ENCODE assay signal across 1 cellular context in the genomic region with DNA sequence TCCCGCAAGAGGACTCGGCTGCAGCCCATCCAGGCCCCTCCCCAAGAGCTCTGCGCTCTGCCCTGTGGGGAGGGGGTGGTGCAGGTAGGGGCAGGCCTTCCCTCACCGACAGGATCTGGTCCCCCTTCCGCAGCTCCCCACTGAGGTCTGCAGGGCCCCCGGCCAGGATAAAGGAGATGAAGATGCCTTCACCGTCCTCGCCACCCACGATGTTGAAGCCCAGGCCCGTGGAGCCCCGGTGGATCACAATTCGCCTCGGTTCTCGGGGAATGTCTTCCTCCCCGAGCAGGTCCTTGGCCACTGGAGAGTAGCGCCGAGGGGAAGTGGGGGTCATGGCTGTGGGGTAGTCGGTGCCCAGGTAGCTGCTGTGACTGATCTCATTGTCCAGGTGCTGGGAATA.
TF ChIP-seq lines count a peak whose summit lies in the region.

No MANE protein-coding gene starts in this region.

TF ChIP-seq in HepG2, 621 proteins besides CTCF, POLR2A, EP300 and RAD21:
- TF ChIP-seq ZFP36L2 (CRISPR knock-in tag; IDR thresholded peaks at IDR 0.05) (no peak), MLXIP (CRISPR knock-in tag; IDR thresholded peaks at IDR 0.05; ENCODE audit: borderline replicate concordance) (no peak), TSC22D2 (CRISPR knock-in tag; IDR thresholded peaks at IDR 0.05; ENCODE audit: borderline replicate concordance) (no peak), ZNF225 (CRISPR knock-in tag; IDR thresholded peaks at IDR 0.05) (no peak), SATB2 (CRISPR knock-in tag; IDR thresholded peaks at IDR 0.05) (no peak), SMAD1 (CRISPR knock-in tag; IDR thresholded peaks at IDR 0.05; ENCODE audit: borderline replicate concordance, low read depth) (no peak), SALL1 (CRISPR knock-in tag; IDR thresholded peaks at IDR 0.05) (no peak), ZKSCAN1 (IDR thresholded peaks at IDR 0.05; ENCODE audit: low read length) (no peak), ZNF598 (CRISPR knock-in tag; IDR thresholded peaks at IDR 0.05; ENCODE audit: borderline replicate concordance) (no peak), ATF7-NPFF (CRISPR knock-in tag; IDR thresholded peaks at IDR 0.05; ENCODE audit: low read depth) (no peak), POGZ (CRISPR knock-in tag; IDR thresholded peaks at IDR 0.05) (no peak), KLF6 (CRISPR knock-in tag; IDR thresholded peaks at IDR 0.05) (no peak), ZNF761 (CRISPR knock-in tag; conservative IDR thresholded peaks at IDR 0.05) (no peak), ZNF326 (CRISPR knock-in tag; IDR thresholded peaks at IDR 0.05; ENCODE audit: borderline replicate concordance) (no peak), ZNF552 (CRISPR knock-in tag; IDR thresholded peaks at IDR 0.05; ENCODE audit: borderline replicate concordance) (no peak), DPF2 (CRISPR knock-in tag; IDR thresholded peaks at IDR 0.05; ENCODE audit: borderline replicate concordance, low read depth) (no peak), ZNF275 (CRISPR knock-in tag; IDR thresholded peaks at IDR 0.05; ENCODE audit: borderline replicate concordance) (no peak), ZNF644 (CRISPR knock-in tag; IDR thresholded peaks at IDR 0.05; ENCODE audit: low read depth) (no peak), RNF2 (conservative IDR thresholded peaks at IDR 0.05; ENCODE audit: low read depth) (no peak)
- TF ChIP-seq, protein P1, sequence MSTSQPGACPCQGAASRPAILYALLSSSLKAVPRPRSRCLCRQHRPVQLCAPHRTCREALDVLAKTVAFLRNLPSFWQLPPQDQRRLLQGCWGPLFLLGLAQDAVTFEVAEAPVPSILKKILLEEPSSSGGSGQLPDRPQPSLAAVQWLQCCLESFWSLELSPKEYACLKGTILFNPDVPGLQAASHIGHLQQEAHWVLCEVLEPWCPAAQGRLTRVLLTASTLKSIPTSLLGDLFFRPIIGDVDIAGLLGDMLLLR (CRISPR knock-in tag; IDR thresholded peaks at IDR 0.05) = no peak
